Comparison of ENCODE assay signal across 1 cellular context in genomic region chr12:64882687-64883086, GRCh38.
TF ChIP-seq lines count a peak whose summit lies in the region.

No MANE protein-coding gene starts in this region.

TF ChIP-seq in GM12878, 131 proteins besides CTCF, POLR2A, EP300 and RAD21:
- 0 out of 2 replicates have a peak, but pooled peaks have one; percentile 0 for TF ChIP-seq GABPA (IDR thresholded peaks at IDR 0.05; ENCODE audit: low read depth)
- TF ChIP-seq PKNOX1 (IDR thresholded peaks at IDR 0.05): peak; percentile 54
- no peak for TF ChIP-seq USF2 (IDR thresholded peaks at IDR 0.05; ENCODE audit: borderline replicate concordance, low read depth, low read length)
- TF ChIP-seq PBX3 (IDR thresholded peaks at IDR 0.05; ENCODE audit: insufficient replicate concordance, low read depth, low read length): peak; percentile 8
- 0 out of 2 replicates have a peak, but pooled peaks have one; percentile 41 for TF ChIP-seq POLR2AphosphoS2 (IDR thresholded peaks at IDR 0.05; ENCODE audit: low read depth, low read length)
